22 cellular contexts compared by ENCODE assay signal in genomic region chr10:43389867-43390266, GRCh38. TPM values are rescaled to one million over a fixed set of nuclear protein-coding genes. Genes with fewer than 3 reads are reported as not detected.
DNase-seq lines count a peak whose midpoint lies in the region; ATAC-seq and TF ChIP-seq lines count a peak whose summit lies in the region.
"Had no signal": no experiment of that assay in that cellular context is flagged by ENCODE, and none has a peak within 500 bp of the region (broad histone marks: within the 10 kb centered on the region; RNA-seq: fewer than 3 reads in every experiment).

No MANE protein-coding gene starts in this region.

- H3K27me3 Mint-ChIP-seq in stimulated activated naive CD8-positive, alpha-beta T cell treated with anti-CD3 and anti-CD28 coated beads, Interleukin-15, Interleukin-2, amounts not matched to agents 100 ng/mL and 50 ng/mL, for 24 hours, result no peaks in the 10 kb centered on the region
- H3K27me3 Mint-ChIP-seq in activated naive CD8-positive, alpha-beta T cell, result no peaks in the 10 kb centered on the region
- no peaks in the 10 kb centered on the region for H3K27me3 Mint-ChIP-seq in memory B cell

- H3K9me3 ChIP-seq in upper lobe of right lung, result no peaks in the 10 kb centered on the region
- H3K9me3 ChIP-seq: testis had no signal

- intact Hi-C loops in upper lobe of right lung (cut with DNase I), result no loop called here

- H3K9me3 Mint-ChIP-seq in stimulated activated naive CD8-positive, alpha-beta T cell treated with anti-CD3 and anti-CD28 coated beads, Interleukin-15, Interleukin-2, amounts not matched to agents 100 ng/mL and 50 ng/mL, for 24 hours, result no peaks in the 10 kb centered on the region
- H3K9me3 Mint-ChIP-seq in activated naive CD8-positive, alpha-beta T cell (ENCODE audit: low read depth), result no peaks in the 10 kb centered on the region
- H3K9me3 Mint-ChIP-seq in memory B cell, result no peaks in the 10 kb centered on the region
- H3K9me3 Mint-ChIP-seq: activated T-helper 1 cell treated with anti-CD3 and anti-CD28 coated beads, Interleukin-12 subunit alpha, Interleukin-12 subunit beta, Interleukin-2, Interleukin-4 antibody, amounts not matched to agents 30 ng/mL and 10 ng/mL and 1 ng/mL, durations not matched to agents 14 hours and 24 hours and 36 hours had no signal

- H3K4me1 ChIP-seq in upper lobe of right lung, result peaks cover 19% of the 10 kb centered on the region

- no peak overlapping the region for H3K4me3 Mint-ChIP-seq in stimulated activated naive CD8-positive, alpha-beta T cell treated with anti-CD3 and anti-CD28 coated beads, Interleukin-15, Interleukin-2, amounts not matched to agents 100 ng/mL and 50 ng/mL, for 24 hours
- no peak overlapping the region for H3K4me3 Mint-ChIP-seq in activated naive CD8-positive, alpha-beta T cell
- H3K4me3 Mint-ChIP-seq in memory B cell, result no peak overlapping the region
- H3K4me3 Mint-ChIP-seq: activated T-helper 1 cell treated with anti-CD3 and anti-CD28 coated beads, Interleukin-12 subunit alpha, Interleukin-12 subunit beta, Interleukin-2, Interleukin-4 antibody, amounts not matched to agents 30 ng/mL and 10 ng/mL and 1 ng/mL, durations not matched to agents 14 hours and 24 hours and 36 hours had no signal

- H3K4me3 ChIP-seq in upper lobe of right lung, result no peak overlapping the region
- H3K4me3 ChIP-seq: testis had no signal

- H3K27ac Mint-ChIP-seq in stimulated activated naive CD8-positive, alpha-beta T cell treated with anti-CD3 and anti-CD28 coated beads, Interleukin-15, Interleukin-2, amounts not matched to agents 100 ng/mL and 50 ng/mL, for 24 hours, result peak overlapping the region; percentile 88
- H3K27ac Mint-ChIP-seq in activated naive CD8-positive, alpha-beta T cell, result peak overlapping the region; percentile 84
- H3K27ac Mint-ChIP-seq in memory B cell, result peak overlapping the region; percentile 70

- H3K27me3 ChIP-seq in upper lobe of right lung, result no peaks in the 10 kb centered on the region
- H3K27me3 ChIP-seq: brain microvascular endothelial cell, foreskin keratinocyte, testis had no signal

- H3K36me3 ChIP-seq in upper lobe of right lung, result peaks cover 100% of the 10 kb centered on the region

- no peak for DNase-seq in stimulated activated naive CD8-positive, alpha-beta T cell treated with anti-CD3 and anti-CD28 coated beads, Interleukin-15, Interleukin-2, amounts not matched to agents 100 U/mL and 50 U/mL, for 24 hours
- DNase-seq in memory B cell (ENCODE audit: low spot score in 2 of 2), result no peak
- DNase-seq in upper lobe of right lung, result no peak
- no peak for DNase-seq in occipital lobe (lab: John Stamatoyannopoulos, UW)
- DNase-seq in SIG-M5 (lab: John Stamatoyannopoulos, UW), result no peak
- no peak for DNase-seq in NCI-H748 (lab: John Stamatoyannopoulos, UW; ENCODE audit: unreplicated experiment)
- DNase-seq: activated CD4-positive, CD25-positive, alpha-beta regulatory T cell treated with anti-CD3 and anti-CD28 coated beads, Interleukin-2, amount 50 U/mL, for 72 hours; brain microvascular endothelial cell; DMS53; foreskin keratinocyte; NCI-H1436 treated with DMSO at 0.1 percent for 48 hours; NCI-H446; PC-3; small intestine; SW 1271; testis had no signal

- peaks cover 90% of the 10 kb centered on the region for H3K36me3 Mint-ChIP-seq in stimulated activated naive CD8-positive, alpha-beta T cell treated with anti-CD3 and anti-CD28 coated beads, Interleukin-15, Interleukin-2, amounts not matched to agents 100 ng/mL and 50 ng/mL, for 24 hours (ENCODE audit: low read depth)
- H3K36me3 Mint-ChIP-seq in activated naive CD8-positive, alpha-beta T cell, result peaks cover 18% of the 10 kb centered on the region
- H3K36me3 Mint-ChIP-seq in memory B cell, result peaks cover 49% of the 10 kb centered on the region

- H3K27ac ChIP-seq in upper lobe of right lung, result no peak overlapping the region
- H3K27ac ChIP-seq: brain microvascular endothelial cell, foreskin keratinocyte, HL-60 had no signal

- TF ChIP-seq CTCF in upper lobe of right lung (IDR thresholded peaks at IDR 0.05), result no peak

- peaks cover 74% of the 10 kb centered on the region for H3K4me1 Mint-ChIP-seq in stimulated activated naive CD8-positive, alpha-beta T cell treated with anti-CD3 and anti-CD28 coated beads, Interleukin-15, Interleukin-2, amounts not matched to agents 100 ng/mL and 50 ng/mL, for 24 hours (ENCODE audit: low read depth)
- peaks cover 69% of the 10 kb centered on the region for H3K4me1 Mint-ChIP-seq in activated naive CD8-positive, alpha-beta T cell (ENCODE audit: low read depth)
- H3K4me1 Mint-ChIP-seq in memory B cell, result peaks cover 43% of the 10 kb centered on the region

- ATAC-seq in stimulated activated naive CD8-positive, alpha-beta T cell treated with anti-CD3 and anti-CD28 coated beads, Interleukin-15, Interleukin-2, amounts not matched to agents 100 U/mL and 50 U/mL, for 24 hours, result no peak
- no peak for ATAC-seq in memory B cell (ENCODE audit: low read depth)
- ATAC-seq in upper lobe of right lung, result no peak

RNA-seq across cellular contexts. Expression of gene FXYD4, which starts 18.4 kb away (rescaled TPM):
- total RNA-seq in upper lobe of right lung (1.1 TPM), occipital lobe (not detected)
- total RNA-seq: foreskin keratinocyte, mesenteric fat pad, osteocyte, PC-3 had no signal

RNA-seq across cellular contexts. Expression of gene HNRNPF, which starts 19.1 kb away (rescaled TPM):
- total RNA-seq in upper lobe of right lung (183 TPM), occipital lobe (110 TPM)

RNA-seq across cellular contexts. Expression of gene ZNF487, which starts 47.0 kb away (rescaled TPM):
- 5.6 TPM for total RNA-seq in upper lobe of right lung
- 9.7 TPM for total RNA-seq in occipital lobe
